ENCODE assay signal across 19 cellular contexts in genomic region chr22:28137036-28137435, GRCh38.
DNase-seq lines count a peak whose midpoint lies in the region; ATAC-seq and TF ChIP-seq lines count a peak whose summit lies in the region.
"Had no signal": no experiment of that assay in that cellular context is flagged by ENCODE, and none has a peak within 500 bp of the region (broad histone marks: within the 10 kb centered on the region; RNA-seq: fewer than 3 reads in every experiment).

No MANE protein-coding gene starts in this region.

- no peak overlapping the region for H3K27ac Mint-ChIP-seq in T-cell
- H3K27ac Mint-ChIP-seq: CD4-positive, alpha-beta memory T cell had no signal

- H3K9me3 Mint-ChIP-seq in T-cell: no peaks in the 10 kb centered on the region

- no peak for TF ChIP-seq EP300 in stomach (IDR thresholded peaks at IDR 0.05)

- CTCF ChIA-PET in T-cell (lab: Charles Lee): interaction anchor here in 1 of 2 donors (0.6 kb wide), 1 partner anchor 9 kb away, joined by 9 read pairs; no protein-coding TSS in a partner anchor

- H3K36me3 ChIP-seq in HUES48 (ENCODE audit: control insufficient read depth, insufficient read depth, low read length) (no peaks in the 10 kb centered on the region), stomach (no peaks in the 10 kb centered on the region)
- H3K36me3 ChIP-seq: BLaER1 had no signal

- no peak for ATAC-seq in T-cell (replicated peaks in 1 of 4)
- ATAC-seq in GM18519 (IDR thresholded peaks at IDR 0.05; ENCODE audit: low FRiP score, unreplicated experiment): no peak
- ATAC-seq: PC-3, SK-N-SH treated with all-trans-retinoic acid at 6 μM for 48 hours had no signal

- H3K4me1 ChIP-seq in HUES48 (ENCODE audit: control insufficient read depth, insufficient read depth, low read length) (peaks cover 19% of the 10 kb centered on the region), stomach (peaks cover 0 to 23% (median 11%) of the 10 kb centered on the region in 4 donors)

- H3K9me3 ChIP-seq in HUES48 (ENCODE audit: control insufficient read depth, insufficient read depth, low read length) (peaks cover 3% of the 10 kb centered on the region; the same call in 1 of the 2 replicates), stomach (peaks cover 0 to 10% (median 4%) of the 10 kb centered on the region in 4 donors)
- H3K9me3 ChIP-seq: BLaER1 had no signal

- TF ChIP-seq CTCF in choroid plexus epithelial cell (conservative IDR thresholded peaks at IDR 0.05; ENCODE audit: low read depth, low read length): no peak
- no peak for TF ChIP-seq CTCF in stomach (IDR thresholded peaks at IDR 0.05)

- H3K27ac ChIP-seq in HUES48 (ENCODE audit: low read depth, low read length) (peak overlapping the region; percentile 73), stomach (no peak overlapping the region)
- H3K27ac ChIP-seq: BLaER1, KMS-11 had no signal

- peaks cover 0 to 2% of the 10 kb centered on the region in 2 donors for H3K27me3 Mint-ChIP-seq in T-cell

- WGBS in stomach, 5 donors: 95 to 99% (median 96%) methylated on average over 3 of the region's 3 CpGs

- no peak overlapping the region for H3K4me3 Mint-ChIP-seq in T-cell
- H3K4me3 Mint-ChIP-seq: CD4-positive, alpha-beta memory T cell had no signal

- H3K4me3 ChIP-seq in HUES48 (ENCODE audit: low read depth, low read length): no peak overlapping the region
- no peak overlapping the region for H3K4me3 ChIP-seq in choroid plexus epithelial cell (ENCODE audit: low read depth, low read length)
- H3K4me3 ChIP-seq in stomach: no peak overlapping the region
- H3K4me3 ChIP-seq: BLaER1 had no signal

- POLR2A ChIA-PET in T-cell (lab: Charles Lee): no interaction called here

- DNase-seq in choroid plexus epithelial cell (ENCODE audit: low read depth) (peak; percentile 75), iPS-NIHi7 (ENCODE audit: extremely low spot score) (peak; percentile 44), DMS53 (lab: John Stamatoyannopoulos, UW) (no peak), T-cell (no peak), stomach (no peak)
- DNase-seq: Calu3; CD4-positive, alpha-beta memory T cell; MV-4-11; NCI-H187; NCI-H2227 treated with DMSO at 0.1 percent for 48 hours; NCI-H524 treated with DMSO at 0.1 percent for 48 hours; PC-3; RPMI8226; SHP77 treated with DMSO at 0.1 percent for 48 hours had no signal

- no peak for TF ChIP-seq POLR2A in stomach (IDR thresholded peaks at IDR 0.05)

- intact Hi-C loops in stomach (cut with DNase I; ENCODE audit: low total_unique reads): no loop called here

- H3K27me3 ChIP-seq in HUES48 (ENCODE audit: control insufficient read depth, insufficient read depth, low read length) (no peaks in the 10 kb centered on the region), stomach (no peaks in the 10 kb centered on the region)
- H3K27me3 ChIP-seq: BLaER1 had no signal

- no peak overlapping the region for H3K9ac ChIP-seq in HUES48 (ENCODE audit: low read depth, low read length)
- H3K9ac ChIP-seq: BLaER1, KMS-11 had no signal

- no peaks in the 10 kb centered on the region for H3K4me1 Mint-ChIP-seq in T-cell
- H3K4me1 Mint-ChIP-seq: CD4-positive, alpha-beta memory T cell had no signal

- no peaks in the 10 kb centered on the region for H3K36me3 Mint-ChIP-seq in T-cell
- H3K36me3 Mint-ChIP-seq: CD4-positive, alpha-beta memory T cell had no signal

Comparison
In these comparisons a context has a peak if more than half of its experiments do, and no peak if none do; other contexts are left out.
1. DNase-seq: peak in choroid plexus epithelial cell (single experiment) and iPS-NIHi7 (single experiment); none in DMS53 (single experiment), T-cell (0 of 34) and stomach (single experiment).